ENCODE assay signal across 1 cellular context in genomic region chr20:36572701-36573102, GRCh38.
TF ChIP-seq lines count a peak whose summit lies in the region.

No MANE protein-coding gene starts in this region.

TF ChIP-seq in HepG2, 621 proteins besides CTCF, POLR2A, EP300 and RAD21 (continued from another document and continues in another):
- TF ChIP-seq, protein P1, sequence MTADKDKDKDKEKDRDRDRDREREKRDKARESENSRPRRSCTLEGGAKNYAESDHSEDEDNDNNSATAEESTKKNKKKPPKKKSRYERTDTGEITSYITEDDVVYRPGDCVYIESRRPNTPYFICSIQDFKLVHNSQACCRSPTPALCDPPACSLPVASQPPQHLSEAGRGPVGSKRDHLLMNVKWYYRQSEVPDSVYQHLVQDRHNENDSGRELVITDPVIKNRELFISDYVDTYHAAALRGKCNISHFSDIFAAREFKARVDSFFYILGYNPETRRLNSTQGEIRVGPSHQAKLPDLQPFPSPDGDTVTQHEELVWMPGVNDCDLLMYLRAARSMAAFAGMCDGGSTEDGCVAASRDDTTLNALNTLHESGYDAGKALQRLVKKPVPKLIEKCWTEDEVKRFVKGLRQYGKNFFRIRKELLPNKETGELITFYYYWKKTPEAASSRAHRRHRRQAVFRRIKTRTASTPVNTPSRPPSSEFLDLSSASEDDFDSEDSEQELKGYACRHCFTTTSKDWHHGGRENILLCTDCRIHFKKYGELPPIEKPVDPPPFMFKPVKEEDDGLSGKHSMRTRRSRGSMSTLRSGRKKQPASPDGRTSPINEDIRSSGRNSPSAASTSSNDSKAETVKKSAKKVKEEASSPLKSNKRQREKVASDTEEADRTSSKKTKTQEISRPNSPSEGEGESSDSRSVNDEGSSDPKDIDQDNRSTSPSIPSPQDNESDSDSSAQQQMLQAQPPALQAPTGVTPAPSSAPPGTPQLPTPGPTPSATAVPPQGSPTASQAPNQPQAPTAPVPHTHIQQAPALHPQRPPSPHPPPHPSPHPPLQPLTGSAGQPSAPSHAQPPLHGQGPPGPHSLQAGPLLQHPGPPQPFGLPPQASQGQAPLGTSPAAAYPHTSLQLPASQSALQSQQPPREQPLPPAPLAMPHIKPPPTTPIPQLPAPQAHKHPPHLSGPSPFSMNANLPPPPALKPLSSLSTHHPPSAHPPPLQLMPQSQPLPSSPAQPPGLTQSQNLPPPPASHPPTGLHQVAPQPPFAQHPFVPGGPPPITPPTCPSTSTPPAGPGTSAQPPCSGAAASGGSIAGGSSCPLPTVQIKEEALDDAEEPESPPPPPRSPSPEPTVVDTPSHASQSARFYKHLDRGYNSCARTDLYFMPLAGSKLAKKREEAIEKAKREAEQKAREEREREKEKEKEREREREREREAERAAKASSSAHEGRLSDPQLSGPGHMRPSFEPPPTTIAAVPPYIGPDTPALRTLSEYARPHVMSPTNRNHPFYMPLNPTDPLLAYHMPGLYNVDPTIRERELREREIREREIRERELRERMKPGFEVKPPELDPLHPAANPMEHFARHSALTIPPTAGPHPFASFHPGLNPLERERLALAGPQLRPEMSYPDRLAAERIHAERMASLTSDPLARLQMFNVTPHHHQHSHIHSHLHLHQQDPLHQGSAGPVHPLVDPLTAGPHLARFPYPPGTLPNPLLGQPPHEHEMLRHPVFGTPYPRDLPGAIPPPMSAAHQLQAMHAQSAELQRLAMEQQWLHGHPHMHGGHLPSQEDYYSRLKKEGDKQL (CRISPR knock-in tag; IDR thresholded peaks at IDR 0.05; ENCODE audit: low read depth), result no peak
- TF ChIP-seq JUN (CRISPR knock-in tag; IDR thresholded peaks at IDR 0.05) (no peak), ZSCAN5A (CRISPR knock-in tag; IDR thresholded peaks at IDR 0.05; ENCODE audit: borderline replicate concordance) (no peak), ZNF776 (CRISPR knock-in tag; IDR thresholded peaks at IDR 0.05) (no peak), CENPT (CRISPR knock-in tag; IDR thresholded peaks at IDR 0.05; ENCODE audit: low read depth) (no peak), NCOR1 (IDR thresholded peaks at IDR 0.05; ENCODE audit: borderline replicate concordance, low read length) (no peak), SP5 (CRISPR knock-in tag; IDR thresholded peaks at IDR 0.05; ENCODE audit: borderline replicate concordance, low read depth) (no peak), ZFYVE20 (CRISPR knock-in tag; IDR thresholded peaks at IDR 0.05; ENCODE audit: borderline replicate concordance, low read depth) (no peak), ZNF138 (CRISPR knock-in tag; IDR thresholded peaks at IDR 0.05; ENCODE audit: low read depth) (0 out of 2 replicates have a peak, but pooled peaks have one; percentile 50), ZNF572 (CRISPR knock-in tag; IDR thresholded peaks at IDR 0.05) (no peak), ATF4 (CRISPR knock-in tag; IDR thresholded peaks at IDR 0.05) (no peak), ZFP82 (CRISPR knock-in tag; IDR thresholded peaks at IDR 0.05; ENCODE audit: borderline replicate concordance) (no peak), BRCA1 (CRISPR knock-in tag; IDR thresholded peaks at IDR 0.05) (no peak), ZBTB38 (CRISPR knock-in tag; IDR thresholded peaks at IDR 0.05) (no peak), ZNF746 (CRISPR knock-in tag; IDR thresholded peaks at IDR 0.05) (no peak), TBX2 (CRISPR knock-in tag; IDR thresholded peaks at IDR 0.05; ENCODE audit: borderline replicate concordance) (0 out of 2 replicates have a peak, but pooled peaks have one; percentile 26), ZBTB14 (CRISPR knock-in tag; IDR thresholded peaks at IDR 0.05) (no peak), ZNF33A (CRISPR knock-in tag; IDR thresholded peaks at IDR 0.05; ENCODE audit: borderline replicate concordance) (0 out of 2 replicates have a peak, but pooled peaks have one; percentile 47), TARDBP (CRISPR knock-in tag; IDR thresholded peaks at IDR 0.05) (no peak), ZNF737 (CRISPR knock-in tag; IDR thresholded peaks at IDR 0.05; ENCODE audit: borderline replicate concordance) (peak; percentile 98), GTF3A (CRISPR knock-in tag; conservative IDR thresholded peaks at IDR 0.05) (no peak), ZNF580 (CRISPR knock-in tag; IDR thresholded peaks at IDR 0.05; ENCODE audit: borderline replicate concordance, low read depth) (no peak), PITX1 (CRISPR knock-in tag; IDR thresholded peaks at IDR 0.05) (peak; percentile 33), WIZ (CRISPR knock-in tag; IDR thresholded peaks at IDR 0.05) (no peak), CAMTA2 (CRISPR knock-in tag; IDR thresholded peaks at IDR 0.05; ENCODE audit: borderline replicate concordance) (no peak), SKIL (CRISPR knock-in tag; IDR thresholded peaks at IDR 0.05; ENCODE audit: borderline replicate concordance) (no peak), ZNF678 (CRISPR knock-in tag; IDR thresholded peaks at IDR 0.05) (no peak), MIER2 (CRISPR knock-in tag; IDR thresholded peaks at IDR 0.05) (no peak)
- TF ChIP-seq, protein P2, sequence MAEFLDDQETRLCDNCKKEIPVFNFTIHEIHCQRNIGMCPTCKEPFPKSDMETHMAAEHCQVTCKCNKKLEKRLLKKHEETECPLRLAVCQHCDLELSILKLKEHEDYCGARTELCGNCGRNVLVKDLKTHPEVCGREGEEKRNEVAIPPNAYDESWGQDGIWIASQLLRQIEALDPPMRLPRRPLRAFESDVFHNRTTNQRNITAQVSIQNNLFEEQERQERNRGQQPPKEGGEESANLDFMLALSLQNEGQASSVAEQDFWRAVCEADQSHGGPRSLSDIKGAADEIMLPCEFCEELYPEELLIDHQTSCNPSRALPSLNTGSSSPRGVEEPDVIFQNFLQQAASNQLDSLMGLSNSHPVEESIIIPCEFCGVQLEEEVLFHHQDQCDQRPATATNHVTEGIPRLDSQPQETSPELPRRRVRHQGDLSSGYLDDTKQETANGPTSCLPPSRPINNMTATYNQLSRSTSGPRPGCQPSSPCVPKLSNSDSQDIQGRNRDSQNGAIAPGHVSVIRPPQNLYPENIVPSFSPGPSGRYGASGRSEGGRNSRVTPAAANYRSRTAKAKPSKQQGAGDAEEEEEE (CRISPR knock-in tag; IDR thresholded peaks at IDR 0.05; ENCODE audit: borderline replicate concordance), result no peak
- TF ChIP-seq, protein P3, sequence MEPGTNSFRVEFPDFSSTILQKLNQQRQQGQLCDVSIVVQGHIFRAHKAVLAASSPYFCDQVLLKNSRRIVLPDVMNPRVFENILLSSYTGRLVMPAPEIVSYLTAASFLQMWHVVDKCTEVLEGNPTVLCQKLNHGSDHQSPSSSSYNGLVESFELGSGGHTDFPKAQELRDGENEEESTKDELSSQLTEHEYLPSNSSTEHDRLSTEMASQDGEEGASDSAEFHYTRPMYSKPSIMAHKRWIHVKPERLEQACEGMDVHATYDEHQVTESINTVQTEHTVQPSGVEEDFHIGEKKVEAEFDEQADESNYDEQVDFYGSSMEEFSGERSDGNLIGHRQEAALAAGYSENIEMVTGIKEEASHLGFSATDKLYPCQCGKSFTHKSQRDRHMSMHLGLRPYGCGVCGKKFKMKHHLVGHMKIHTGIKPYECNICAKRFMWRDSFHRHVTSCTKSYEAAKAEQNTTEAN (CRISPR knock-in tag; conservative IDR thresholded peaks at IDR 0.05), result no peak
- TF ChIP-seq, protein P4, sequence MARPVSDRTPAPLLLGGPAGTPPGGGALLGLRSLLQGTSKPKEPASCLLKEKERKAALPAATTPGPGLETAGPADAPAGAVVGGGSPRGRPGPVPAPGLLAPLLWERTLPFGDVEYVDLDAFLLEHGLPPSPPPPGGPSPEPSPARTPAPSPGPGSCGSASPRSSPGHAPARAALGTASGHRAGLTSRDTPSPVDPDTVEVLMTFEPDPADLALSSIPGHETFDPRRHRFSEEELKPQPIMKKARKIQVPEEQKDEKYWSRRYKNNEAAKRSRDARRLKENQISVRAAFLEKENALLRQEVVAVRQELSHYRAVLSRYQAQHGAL (CRISPR knock-in tag; IDR thresholded peaks at IDR 0.05; ENCODE audit: not compliant biosample characterization), result no peak
- TF ChIP-seq, protein P5, sequence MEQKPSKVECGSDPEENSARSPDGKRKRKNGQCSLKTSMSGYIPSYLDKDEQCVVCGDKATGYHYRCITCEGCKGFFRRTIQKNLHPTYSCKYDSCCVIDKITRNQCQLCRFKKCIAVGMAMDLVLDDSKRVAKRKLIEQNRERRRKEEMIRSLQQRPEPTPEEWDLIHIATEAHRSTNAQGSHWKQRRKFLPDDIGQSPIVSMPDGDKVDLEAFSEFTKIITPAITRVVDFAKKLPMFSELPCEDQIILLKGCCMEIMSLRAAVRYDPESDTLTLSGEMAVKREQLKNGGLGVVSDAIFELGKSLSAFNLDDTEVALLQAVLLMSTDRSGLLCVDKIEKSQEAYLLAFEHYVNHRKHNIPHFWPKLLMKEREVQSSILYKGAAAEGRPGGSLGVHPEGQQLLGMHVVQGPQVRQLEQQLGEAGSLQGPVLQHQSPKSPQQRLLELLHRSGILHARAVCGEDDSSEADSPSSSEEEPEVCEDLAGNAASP (CRISPR knock-in tag; IDR thresholded peaks at IDR 0.05; ENCODE audit: borderline replicate concordance), result no peak
